12 cellular contexts compared by ENCODE assay signal in genomic region chr2:127486247-127486912, GRCh38. TPM values are rescaled to one million over a fixed set of nuclear protein-coding genes. Genes with fewer than 3 reads are reported as not detected.
DNase-seq lines count a peak whose midpoint lies in the region; ATAC-seq lines count a peak whose summit lies in the region.
"Had no signal": no experiment of that assay in that cellular context is flagged by ENCODE, and none has a peak within 500 bp of the region (broad histone marks: within the 10 kb centered on the region; RNA-seq: fewer than 3 reads in every experiment).

No MANE protein-coding gene starts in this region.

- H3K27me3 Mint-ChIP-seq in IgD-negative memory B cell (no peaks in the 10 kb centered on the region), immature natural killer cell (ENCODE audit: low read depth in 3 of 3) (peaks cover 0 to 2% (median 1%) of the 10 kb centered on the region in 3 donors)
- no peaks in the 10 kb centered on the region for H3K27me3 Mint-ChIP-seq in activated CD4-positive, alpha-beta memory T cell treated with anti-CD3 and anti-CD28 coated beads, Interleukin-2, amount 10 ng/mL, durations not matched to agents 7 days and 5 days

- CTCF ChIA-PET in activated CD4-positive, alpha-beta memory T cell treated with anti-CD3 and anti-CD28 coated beads, Interleukin-2, amount 10 ng/mL, durations not matched to agents 7 days and 5 days (lab: Charles Lee) = interaction anchor here (0.7 to 1.5 kb wide), 2 partner anchors 19 to 293 kb away, joined by 3 read pairs; no protein-coding TSS in a partner anchor

- H3K36me3 Mint-ChIP-seq in IgD-negative memory B cell = peaks cover 10% of the 10 kb centered on the region
- peaks cover 76% of the 10 kb centered on the region for H3K36me3 Mint-ChIP-seq in activated CD4-positive, alpha-beta memory T cell treated with anti-CD3 and anti-CD28 coated beads, Interleukin-2, amount 10 ng/mL, durations not matched to agents 7 days and 5 days (ENCODE audit: low read depth)
- H3K36me3 Mint-ChIP-seq in immature natural killer cell = peaks cover 17 to 54% (median 41%) of the 10 kb centered on the region in 3 donors

- H3K9me3 Mint-ChIP-seq in IgD-negative memory B cell (no peaks in the 10 kb centered on the region), immature natural killer cell (no peaks in the 10 kb centered on the region)
- no peaks in the 10 kb centered on the region for H3K9me3 Mint-ChIP-seq in activated CD4-positive, alpha-beta memory T cell treated with anti-CD3 and anti-CD28 coated beads, Interleukin-2, amount 10 ng/mL, durations not matched to agents 7 days and 5 days

- peaks cover 7 to 17% (median 11%) of the 10 kb centered on the region in 3 donors for H3K4me1 Mint-ChIP-seq in IgD-negative memory B cell
- peaks cover 34% of the 10 kb centered on the region for H3K4me1 Mint-ChIP-seq in activated CD4-positive, alpha-beta memory T cell treated with anti-CD3 and anti-CD28 coated beads, Interleukin-2, amount 10 ng/mL, durations not matched to agents 7 days and 5 days
- H3K4me1 Mint-ChIP-seq in immature natural killer cell = peaks cover 28 to 43% of the 10 kb centered on the region in 2 donors

- peak; percentile 49 for DNase-seq in AG20443 (ENCODE audit: low spot score)
- DNase-seq in activated CD4-positive, alpha-beta memory T cell treated with anti-CD3 and anti-CD28 coated beads, Interleukin-2, amount 10 ng/mL, durations not matched to agents 7 days and 5 days = no peak
- DNase-seq in immature natural killer cell = no peak
- no peak for DNase-seq in T-helper 9 cell
- DNase-seq in NCI-H2196 (lab: John Stamatoyannopoulos, UW; ENCODE audit: unreplicated experiment) = no peak
- no peak for DNase-seq in AG08396 (ENCODE audit: low spot score)
- DNase-seq: esophagus squamous epithelium, left colon, NCI-H2227 treated with DMSO at 0.1 percent for 48 hours, ovary had no signal

- ATAC-seq in GM18870 (IDR thresholded peaks at IDR 0.05; ENCODE audit: unreplicated experiment) = no peak
- ATAC-seq: left colon had no signal

- H3K27ac Mint-ChIP-seq in IgD-negative memory B cell (peak overlapping the region; percentile 0 to 90 (median 5)), immature natural killer cell (peak overlapping the region; percentile 74 to 91 (median 84))
- peak overlapping the region; percentile 75 for H3K27ac Mint-ChIP-seq in activated CD4-positive, alpha-beta memory T cell treated with anti-CD3 and anti-CD28 coated beads, Interleukin-2, amount 10 ng/mL, durations not matched to agents 7 days and 5 days

- POLR2A ChIA-PET in activated CD4-positive, alpha-beta memory T cell treated with anti-CD3 and anti-CD28 coated beads, Interleukin-2, amount 10 ng/mL, durations not matched to agents 7 days and 5 days (lab: Charles Lee) = no interaction called here

- peak overlapping the region in 1 of 4 donors; percentile 18 for H3K4me3 Mint-ChIP-seq in IgD-negative memory B cell
- no peak overlapping the region for H3K4me3 Mint-ChIP-seq in activated CD4-positive, alpha-beta memory T cell treated with anti-CD3 and anti-CD28 coated beads, Interleukin-2, amount 10 ng/mL, durations not matched to agents 7 days and 5 days
- H3K4me3 Mint-ChIP-seq in immature natural killer cell = peak overlapping the region in 4 of 5 donors; percentile 24 to 68 (median 38)

RNA-seq across cellular contexts. Expression of gene IWS1, which starts 39.9 kb away (rescaled TPM):
- polyA plus RNA-seq in IgD-negative memory B cell (30.0 TPM), immature natural killer cell (10 to 100 TPM in 2 of 3 donors, 1 to 10 TPM in 1; 3.8 to 32.2 (median 13.1) TPM)
- 10 to 100 TPM; 40.8 to 43.3 TPM for total RNA-seq in activated CD4-positive, alpha-beta memory T cell treated with anti-CD3 and anti-CD28 coated beads, Interleukin-2, amount 10 ng/mL, durations not matched to agents 7 days and 5 days

RNA-seq across cellular contexts. Expression of gene MYO7B, which starts 49.1 kb away (rescaled TPM):
- polyA plus RNA-seq in IgD-negative memory B cell (1.1 TPM), immature natural killer cell (under 1 TPM in 1 of 3 donors, not detected in 2; 0.37 TPM)
- total RNA-seq in activated CD4-positive, alpha-beta memory T cell treated with anti-CD3 and anti-CD28 coated beads, Interleukin-2, amount 10 ng/mL, durations not matched to agents 7 days and 5 days = under 1 TPM; 0.13 to 0.18 TPM

Comparison
In these comparisons a context has a peak if more than half of its experiments do, and no peak if none do; other contexts are left out.
1. H3K27ac Mint-ChIP-seq: peak in every context shown above with its lines; median percentile 84 in immature natural killer cell; 75 in activated CD4-positive, alpha-beta memory T cell treated with anti-CD3 and anti-CD28 coated beads, Interleukin-2, amount 10 ng/mL, durations not matched to agents 7 days and 5 days; 5 in IgD-negative memory B cell.